In genomic region chr20:57785720-57786119, GRCh38 we compare ENCODE assay signal across 18 cellular contexts.
A peak's percentile ranks its signal among the peaks of the same experiment; 100 is the strongest.
DNase-seq lines count a peak whose midpoint lies in the region; ATAC-seq lines count a peak whose summit lies in the region.
"Had no signal": no experiment of that assay in that cellular context is flagged by ENCODE, and none has a peak within 500 bp of the region (broad histone marks: within the 10 kb centered on the region; RNA-seq: fewer than 3 reads in every experiment).

No MANE protein-coding gene starts in this region.

- H2AK5ac ChIP-seq in mesenchymal stem cell (ENCODE audit: low read length, severe bottlenecking) = no peak overlapping the region

- no peak overlapping the region for H3K4ac ChIP-seq in mesenchymal stem cell (ENCODE audit: low read depth in 1 of 2, low read length in 2 of 2)

- H2BK12ac ChIP-seq in mesenchymal stem cell (ENCODE audit: low read length in 2 of 2) = no peak overlapping the region

- H3K4me3 ChIP-seq in MG63 (no peak overlapping the region), mesenchymal stem cell (ENCODE audit: insufficient read depth in 1 of 2, low read depth in 1 of 2, low read length in 2 of 2) (no peak overlapping the region), Karpas-422 (ENCODE audit: low read length) (no peak overlapping the region)
- H3K4me3 ChIP-seq: SJCRH30 had no signal

- no peak overlapping the region for H3K14ac ChIP-seq in mesenchymal stem cell (ENCODE audit: low read length in 2 of 2)

- H4K20me1 ChIP-seq in Karpas-422 (ENCODE audit: insufficient read depth, low read depth, low read length) = no peaks in the 10 kb centered on the region

- H3K36me3 ChIP-seq in MG63 (no peaks in the 10 kb centered on the region), mesenchymal stem cell (ENCODE audit: control insufficient read depth in 1 of 2, insufficient read depth in 2 of 2, low read depth in 1 of 2, low read length in 2 of 2) (no peaks in the 10 kb centered on the region), Karpas-422 (ENCODE audit: insufficient read depth, low read length) (no peaks in the 10 kb centered on the region)
- H3K36me3 ChIP-seq: BE2C, SJCRH30 had no signal

- 74% methylated on average over 6 of the region's 6 CpGs for WGBS in mesenchymal stem cell

- no peak overlapping the region for H4K91ac ChIP-seq in mesenchymal stem cell (ENCODE audit: low read length)

- no peak overlapping the region for H2BK120ac ChIP-seq in mesenchymal stem cell (ENCODE audit: low read depth, low read length)

- H3K4me1 ChIP-seq in mesenchymal stem cell (ENCODE audit: control insufficient read depth, insufficient read depth, low read depth, low read length) (no peaks in the 10 kb centered on the region), Karpas-422 (ENCODE audit: low read length) (peaks cover 29% of the 10 kb centered on the region)
- H3K4me1 ChIP-seq: BE2C had no signal

- H3K27ac ChIP-seq in mesenchymal stem cell (ENCODE audit: low read length, poor library complexity, severe bottlenecking) = no peak overlapping the region
- H3K27ac ChIP-seq in Karpas-422 (ENCODE audit: low read length) = no peak overlapping the region
- H3K27ac ChIP-seq: SJCRH30 had no signal

- no peak overlapping the region for H4K8ac ChIP-seq in mesenchymal stem cell (ENCODE audit: low read length)

- H3K27me3 ChIP-seq in MG63 (no peaks in the 10 kb centered on the region), mesenchymal stem cell (ENCODE audit: control insufficient read depth in 1 of 2, insufficient read depth in 1 of 2, low read length in 2 of 2) (peaks cover 20 to 50% of the 10 kb centered on the region in 2 experiments), Karpas-422 (ENCODE audit: low read length) (no peaks in the 10 kb centered on the region; the same call in 1 of the 2 replicates)
- H3K27me3 ChIP-seq: BE2C, SJCRH30 had no signal

- H3K9me2 ChIP-seq in Karpas-422 (replicated peaks; ENCODE audit: insufficient read depth, low read length) = no peaks in the 10 kb centered on the region

- H3K79me1 ChIP-seq in mesenchymal stem cell (replicated peaks; ENCODE audit: low read length, poor library complexity, severe bottlenecking) = no peaks in the 10 kb centered on the region

- H3K23ac ChIP-seq in mesenchymal stem cell (ENCODE audit: low read length in 2 of 2) = no peak overlapping the region

- H3K9ac ChIP-seq in mesenchymal stem cell (ENCODE audit: low read length) = no peak overlapping the region
- H3K9ac ChIP-seq in Karpas-422 (ENCODE audit: low read length) = no peak overlapping the region

- DNase-seq in activated effector memory CD4-positive, alpha-beta T cell treated with anti-CD3 and anti-CD28 coated beads, Interleukin-2, amount 50 U/mL, for 16 hours = peak; percentile 21
- DNase-seq in activated effector memory CD4-positive, alpha-beta T cell treated with Interleukin-2 at 50 U/mL for 16 hours = no peak
- peak; percentile 48 for DNase-seq in MG63
- no peak for DNase-seq in mesenchymal stem cell
- DNase-seq in Karpas-422 = no peak
- no peak for DNase-seq in DMS53 treated with DMSO at 0.1 percent for 48 hours (lab: John Stamatoyannopoulos, UW; ENCODE audit: unreplicated experiment)
- DNase-seq in NCI-H1694 (lab: John Stamatoyannopoulos, UW) = no peak
- DNase-seq: BE2C; CD4-positive, CD25-positive, alpha-beta regulatory T cell; COR-L47; NCI-H1092 treated with DMSO at 0.1 percent for 48 hours; NCI-H446; NCI-H526 treated with DMSO at 0.1 percent for 48 hours; NK-92 treated with Interleukin-12 subunit alpha and Interleukin-12 subunit beta, amount 100 ng/mL, for 24 hours; T-cell had no signal

- H3K4me2 ChIP-seq in mesenchymal stem cell (ENCODE audit: low read length, poor library complexity, severe bottlenecking) = peak overlapping the region; percentile 43
- H3K4me2 ChIP-seq in Karpas-422 (ENCODE audit: low read depth, low read length, poor library complexity, severe bottlenecking) = no peak overlapping the region

- H3K18ac ChIP-seq in mesenchymal stem cell (ENCODE audit: low read depth in 1 of 2, low read length in 2 of 2) = no peak overlapping the region

- no peaks in the 10 kb centered on the region for H3K79me2 ChIP-seq in Karpas-422 (ENCODE audit: low read length)

- H2BK5ac ChIP-seq in mesenchymal stem cell (ENCODE audit: low read depth, low read length, poor library complexity, severe bottlenecking) = no peak overlapping the region

- ATAC-seq in GM19452 (IDR thresholded peaks at IDR 0.05; ENCODE audit: unreplicated experiment) = no peak
- ATAC-seq: Panc1, T-cell had no signal

- no peak overlapping the region for H2BK15ac ChIP-seq in mesenchymal stem cell (ENCODE audit: low read depth, poor library complexity, severe bottlenecking)

- H3K9me3 ChIP-seq in MG63 (no peaks in the 10 kb centered on the region), mesenchymal stem cell (ENCODE audit: control insufficient read depth, low read length) (no peaks in the 10 kb centered on the region), Karpas-422 (ENCODE audit: low read length) (no peaks in the 10 kb centered on the region)
- H3K9me3 ChIP-seq: BE2C had no signal

- H2AFZ ChIP-seq in mesenchymal stem cell (ENCODE audit: low read depth, low read length) = no peak overlapping the region
- no peak overlapping the region for H2AFZ ChIP-seq in Karpas-422 (ENCODE audit: low read length)

Comparison
In these comparisons a context has a peak if more than half of its experiments do, and no peak if none do; other contexts are left out.
1. DNase-seq: peak in activated effector memory CD4-positive, alpha-beta T cell treated with anti-CD3 and anti-CD28 coated beads, Interleukin-2, amount 50 U/mL, for 16 hours (single experiment) and MG63 (single experiment); none in activated effector memory CD4-positive, alpha-beta T cell treated with Interleukin-2 at 50 U/mL for 16 hours (single experiment), mesenchymal stem cell (single experiment), Karpas-422 (single experiment), DMS53 treated with DMSO at 0.1 percent for 48 hours (single experiment) and NCI-H1694 (single experiment).